Comparison of ENCODE assay signal across 1 cellular context in the genomic region with DNA sequence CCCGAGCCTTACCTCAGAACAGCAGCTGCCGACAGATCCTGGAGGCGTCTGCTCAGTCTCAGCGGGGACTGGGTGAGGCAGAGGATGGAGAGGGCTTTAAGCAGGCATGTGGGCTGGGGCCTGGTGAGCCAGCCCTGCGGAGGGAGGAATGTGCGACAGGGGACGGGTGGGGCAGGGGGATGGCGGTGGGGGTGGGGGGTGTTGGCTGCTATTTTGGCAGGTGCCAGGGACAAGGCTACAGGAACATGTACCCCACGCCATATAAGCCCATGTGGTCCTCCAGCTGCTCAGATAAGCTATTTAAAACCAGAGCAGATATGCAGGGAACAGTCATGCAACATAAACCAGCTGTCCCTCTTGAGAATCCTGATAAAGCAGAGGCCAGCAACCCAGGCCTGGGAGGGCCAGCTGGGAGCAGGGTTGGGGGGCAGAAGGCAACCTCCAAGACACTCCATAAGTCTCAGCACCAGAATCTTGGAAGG.
A peak's percentile ranks its signal among the peaks of the same experiment; 100 is the strongest.
TF ChIP-seq lines count a peak whose summit lies in the region.

TSS of gene TNNT2 (minus strand) at position 70 of the 482 bp plus-strand sequence. CDS start 4,426 bp downstream, outside the sequence.

TF ChIP-seq in K562, 482 proteins besides CTCF, POLR2A, EP300 and RAD21 (continued from another document):
- TF ChIP-seq, protein P1, sequence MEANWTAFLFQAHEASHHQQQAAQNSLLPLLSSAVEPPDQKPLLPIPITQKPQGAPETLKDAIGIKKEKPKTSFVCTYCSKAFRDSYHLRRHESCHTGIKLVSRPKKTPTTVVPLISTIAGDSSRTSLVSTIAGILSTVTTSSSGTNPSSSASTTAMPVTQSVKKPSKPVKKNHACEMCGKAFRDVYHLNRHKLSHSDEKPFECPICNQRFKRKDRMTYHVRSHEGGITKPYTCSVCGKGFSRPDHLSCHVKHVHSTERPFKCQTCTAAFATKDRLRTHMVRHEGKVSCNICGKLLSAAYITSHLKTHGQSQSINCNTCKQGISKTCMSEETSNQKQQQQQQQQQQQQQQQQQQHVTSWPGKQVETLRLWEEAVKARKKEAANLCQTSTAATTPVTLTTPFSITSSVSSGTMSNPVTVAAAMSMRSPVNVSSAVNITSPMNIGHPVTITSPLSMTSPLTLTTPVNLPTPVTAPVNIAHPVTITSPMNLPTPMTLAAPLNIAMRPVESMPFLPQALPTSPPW (CRISPR knock-in tag; IDR thresholded peaks at IDR 0.05), result 0 out of 2 replicates have a peak, but pooled peaks have one; percentile 12
- TF ChIP-seq POLR2AphosphoS5 (IDR thresholded peaks at IDR 0.05; ENCODE audit: control insufficient read depth, insufficient read depth, low read depth, low read length), result 0 out of 2 replicates have a peak, but pooled peaks have one; percentile 26
